ENCODE assay signal across 1 cellular context in the genomic region with DNA sequence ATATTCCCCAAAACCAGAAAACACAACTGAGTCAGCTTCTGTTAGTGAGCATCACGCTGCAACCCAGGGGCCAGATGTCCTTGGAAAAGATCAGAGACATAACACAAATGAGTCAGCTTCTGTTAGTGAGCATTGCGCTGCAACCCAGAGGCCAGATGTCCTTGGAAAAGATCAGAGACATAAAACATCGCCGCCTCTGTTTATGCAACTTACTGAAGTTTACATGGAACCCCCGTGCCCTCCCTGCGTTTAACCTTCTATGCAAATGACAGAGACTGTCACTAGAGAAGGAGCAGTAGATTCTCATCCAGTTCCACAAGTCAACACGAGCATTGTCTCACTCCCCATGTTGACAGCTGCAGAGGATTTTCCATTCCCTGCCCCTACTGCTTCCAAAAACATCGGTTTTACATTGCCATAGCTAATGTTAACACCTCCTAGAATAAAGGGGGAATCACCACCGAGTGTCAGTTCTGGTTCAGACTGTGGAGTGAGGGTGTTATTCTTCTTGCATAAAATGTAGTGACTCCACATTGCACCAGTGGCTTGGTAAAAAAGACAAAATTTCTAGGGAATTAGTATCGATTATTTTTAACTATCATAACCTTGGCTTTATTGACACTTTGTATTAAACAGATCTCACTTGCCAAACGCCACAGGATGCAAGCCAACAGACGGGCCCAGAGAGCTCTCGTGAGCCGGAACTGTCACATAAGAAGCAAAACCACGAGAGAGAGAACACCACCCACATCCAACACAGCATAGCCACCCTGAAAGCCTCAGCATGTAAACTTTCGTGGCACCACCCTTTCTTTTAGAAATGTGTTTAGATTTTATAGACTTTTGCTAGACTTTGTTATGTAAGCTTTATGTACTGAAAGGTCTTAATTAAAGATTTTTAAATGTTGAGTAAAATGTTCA.
A peak's percentile ranks its signal among the peaks of the same experiment; 100 is the strongest.
TF ChIP-seq lines count a peak whose summit lies in the region.

No MANE protein-coding gene starts in this region.

TF ChIP-seq in HepG2, 621 proteins besides CTCF, POLR2A, EP300 and RAD21 (continued from another document and continues in another):
- TF ChIP-seq, protein P1, sequence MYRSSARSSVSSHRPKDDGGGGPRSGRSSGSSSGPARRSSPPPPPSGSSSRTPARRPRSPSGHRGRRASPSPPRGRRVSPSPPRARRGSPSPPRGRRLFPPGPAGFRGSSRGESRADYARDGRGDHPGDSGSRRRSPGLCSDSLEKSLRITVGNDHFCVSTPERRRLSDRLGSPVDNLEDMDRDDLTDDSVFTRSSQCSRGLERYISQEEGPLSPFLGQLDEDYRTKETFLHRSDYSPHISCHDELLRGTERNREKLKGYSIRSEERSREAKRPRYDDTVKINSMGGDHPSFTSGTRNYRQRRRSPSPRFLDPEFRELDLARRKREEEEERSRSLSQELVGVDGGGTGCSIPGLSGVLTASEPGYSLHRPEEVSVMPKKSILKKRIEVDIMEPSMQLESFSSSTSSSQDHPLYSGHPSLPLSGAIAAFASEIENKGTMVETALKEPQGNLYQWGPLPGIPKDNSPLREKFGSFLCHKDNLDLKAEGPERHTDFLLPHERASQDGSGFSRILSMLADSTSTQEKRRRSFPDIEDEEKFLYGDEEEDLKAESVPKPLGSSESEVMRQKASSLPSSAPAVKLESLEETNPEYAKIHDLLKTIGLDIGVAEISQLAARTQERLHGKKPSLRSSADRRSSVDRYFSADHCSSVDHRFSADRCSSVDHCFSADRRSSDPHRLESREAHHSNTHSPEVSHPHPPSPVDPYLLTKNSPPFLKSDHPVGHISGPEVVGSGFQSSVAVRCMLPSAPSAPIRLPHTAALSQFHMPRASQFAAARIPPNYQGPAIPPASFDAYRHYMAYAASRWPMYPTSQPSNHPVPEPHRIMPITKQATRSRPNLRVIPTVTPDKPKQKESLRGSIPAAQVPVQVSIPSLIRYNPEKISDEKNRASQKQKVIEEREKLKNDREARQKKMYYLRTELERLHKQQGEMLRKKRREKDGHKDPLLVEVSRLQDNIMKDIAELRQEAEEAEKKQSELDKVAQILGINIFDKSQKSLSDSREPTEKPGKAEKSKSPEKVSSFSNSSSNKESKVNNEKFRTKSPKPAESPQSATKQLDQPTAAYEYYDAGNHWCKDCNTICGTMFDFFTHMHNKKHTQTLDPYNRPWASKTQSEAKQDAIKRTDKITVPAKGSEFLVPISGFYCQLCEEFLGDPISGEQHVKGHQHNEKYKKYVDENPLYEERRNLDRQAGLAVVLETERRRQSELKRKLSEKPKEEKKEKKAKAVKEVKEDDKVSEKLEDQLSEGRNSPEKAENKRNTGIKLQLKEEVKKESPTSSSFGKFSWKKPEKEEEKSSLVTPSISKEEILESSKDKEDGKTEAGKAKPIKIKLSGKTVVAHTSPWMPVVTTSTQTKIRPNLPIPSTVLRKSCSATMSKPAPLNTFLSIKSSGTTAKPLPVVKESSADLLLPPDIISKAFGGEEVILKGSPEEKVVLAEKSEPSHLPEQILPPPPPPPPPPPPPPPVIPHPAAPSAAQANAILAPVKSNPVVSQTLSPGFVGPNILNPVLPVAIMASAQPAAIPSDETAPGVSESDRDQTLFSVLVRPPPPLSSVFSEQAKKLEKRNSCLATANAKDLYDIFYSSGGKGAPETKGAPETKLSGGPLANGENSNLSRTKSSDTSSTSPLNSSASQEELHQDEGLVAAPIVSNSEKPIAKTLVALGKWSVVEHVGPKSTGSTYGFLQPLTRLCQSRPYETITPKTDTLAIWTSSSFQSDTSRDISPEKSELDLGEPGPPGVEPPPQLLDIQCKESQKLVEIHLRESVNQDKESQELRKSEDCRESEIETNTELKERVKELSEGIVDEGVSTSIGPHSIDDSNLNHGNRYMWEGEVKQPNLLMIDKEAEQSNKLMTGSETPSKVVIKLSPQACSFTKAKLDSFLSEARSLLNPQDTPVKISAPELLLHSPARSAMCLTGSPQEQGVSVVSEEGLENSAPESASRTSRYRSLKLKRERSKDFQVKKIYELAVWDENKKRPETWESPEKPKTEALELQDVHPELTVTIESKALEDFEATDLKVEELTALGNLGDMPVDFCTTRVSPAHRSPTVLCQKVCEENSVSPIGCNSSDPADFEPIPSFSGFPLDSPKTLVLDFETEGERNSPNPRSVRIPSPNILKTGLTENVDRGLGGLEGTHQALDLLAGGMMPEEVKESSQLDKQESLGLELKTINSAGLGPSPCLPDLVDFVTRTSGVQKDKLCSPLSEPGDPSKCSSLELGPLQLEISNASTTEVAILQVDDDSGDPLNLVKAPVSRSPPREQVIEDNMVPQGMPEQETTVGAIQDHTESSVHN (CRISPR knock-in tag; IDR thresholded peaks at IDR 0.05): no peak
- TF ChIP-seq ZBTB38 (CRISPR knock-in tag; IDR thresholded peaks at IDR 0.05) (peak; percentile 30; the same call in 1 of the 2 replicates), ZSCAN30 (CRISPR knock-in tag; IDR thresholded peaks at IDR 0.05) (no peak), HIVEP1 (CRISPR knock-in tag; IDR thresholded peaks at IDR 0.05) (no peak; the same call in 1 of the 2 replicates), CENPT (CRISPR knock-in tag; IDR thresholded peaks at IDR 0.05; ENCODE audit: low read depth) (no peak), ZNF543 (CRISPR knock-in tag; IDR thresholded peaks at IDR 0.05) (peak; percentile 69), JUNB (CRISPR knock-in tag; IDR thresholded peaks at IDR 0.05; ENCODE audit: borderline replicate concordance) (peak; percentile 97), ZNF354B (CRISPR knock-in tag; IDR thresholded peaks at IDR 0.05) (no peak), CENPX (CRISPR knock-in tag; IDR thresholded peaks at IDR 0.05) (no peak), ZNF3 (CRISPR knock-in tag; IDR thresholded peaks at IDR 0.05) (no peak), MBNL3 (CRISPR knock-in tag; conservative IDR thresholded peaks at IDR 0.05) (no peak), ZNF761 (CRISPR knock-in tag; conservative IDR thresholded peaks at IDR 0.05) (no peak), ZNF260 (CRISPR knock-in tag; IDR thresholded peaks at IDR 0.05; ENCODE audit: borderline replicate concordance, low read depth) (no peak), MEF2D (CRISPR knock-in tag; IDR thresholded peaks at IDR 0.05) (peak; percentile 87), ZNF274 (CRISPR knock-in tag; IDR thresholded peaks at IDR 0.05) (no peak)
- TF ChIP-seq, protein P2, sequence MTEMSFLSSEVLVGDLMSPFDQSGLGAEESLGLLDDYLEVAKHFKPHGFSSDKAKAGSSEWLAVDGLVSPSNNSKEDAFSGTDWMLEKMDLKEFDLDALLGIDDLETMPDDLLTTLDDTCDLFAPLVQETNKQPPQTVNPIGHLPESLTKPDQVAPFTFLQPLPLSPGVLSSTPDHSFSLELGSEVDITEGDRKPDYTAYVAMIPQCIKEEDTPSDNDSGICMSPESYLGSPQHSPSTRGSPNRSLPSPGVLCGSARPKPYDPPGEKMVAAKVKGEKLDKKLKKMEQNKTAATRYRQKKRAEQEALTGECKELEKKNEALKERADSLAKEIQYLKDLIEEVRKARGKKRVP (CRISPR knock-in tag; IDR thresholded peaks at IDR 0.05): peak in 1 of 2 experiments; percentile 78; a peak in 2 of 4 replicates
- TF ChIP-seq, protein P3, sequence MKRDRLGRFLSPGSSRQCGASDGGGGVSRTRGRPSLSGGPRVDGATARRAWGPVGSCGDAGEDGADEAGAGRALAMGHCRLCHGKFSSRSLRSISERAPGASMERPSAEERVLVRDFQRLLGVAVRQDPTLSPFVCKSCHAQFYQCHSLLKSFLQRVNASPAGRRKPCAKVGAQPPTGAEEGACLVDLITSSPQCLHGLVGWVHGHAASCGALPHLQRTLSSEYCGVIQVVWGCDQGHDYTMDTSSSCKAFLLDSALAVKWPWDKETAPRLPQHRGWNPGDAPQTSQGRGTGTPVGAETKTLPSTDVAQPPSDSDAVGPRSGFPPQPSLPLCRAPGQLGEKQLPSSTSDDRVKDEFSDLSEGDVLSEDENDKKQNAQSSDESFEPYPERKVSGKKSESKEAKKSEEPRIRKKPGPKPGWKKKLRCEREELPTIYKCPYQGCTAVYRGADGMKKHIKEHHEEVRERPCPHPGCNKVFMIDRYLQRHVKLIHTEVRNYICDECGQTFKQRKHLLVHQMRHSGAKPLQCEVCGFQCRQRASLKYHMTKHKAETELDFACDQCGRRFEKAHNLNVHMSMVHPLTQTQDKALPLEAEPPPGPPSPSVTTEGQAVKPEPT (CRISPR knock-in tag; IDR thresholded peaks at IDR 0.05; ENCODE audit: low read depth): no peak
- TF ChIP-seq, protein P4, sequence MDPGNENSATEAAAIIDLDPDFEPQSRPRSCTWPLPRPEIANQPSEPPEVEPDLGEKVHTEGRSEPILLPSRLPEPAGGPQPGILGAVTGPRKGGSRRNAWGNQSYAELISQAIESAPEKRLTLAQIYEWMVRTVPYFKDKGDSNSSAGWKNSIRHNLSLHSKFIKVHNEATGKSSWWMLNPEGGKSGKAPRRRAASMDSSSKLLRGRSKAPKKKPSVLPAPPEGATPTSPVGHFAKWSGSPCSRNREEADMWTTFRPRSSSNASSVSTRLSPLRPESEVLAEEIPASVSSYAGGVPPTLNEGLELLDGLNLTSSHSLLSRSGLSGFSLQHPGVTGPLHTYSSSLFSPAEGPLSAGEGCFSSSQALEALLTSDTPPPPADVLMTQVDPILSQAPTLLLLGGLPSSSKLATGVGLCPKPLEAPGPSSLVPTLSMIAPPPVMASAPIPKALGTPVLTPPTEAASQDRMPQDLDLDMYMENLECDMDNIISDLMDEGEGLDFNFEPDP (CRISPR knock-in tag; conservative IDR thresholded peaks at IDR 0.05): no peak
- TF ChIP-seq, protein P5, sequence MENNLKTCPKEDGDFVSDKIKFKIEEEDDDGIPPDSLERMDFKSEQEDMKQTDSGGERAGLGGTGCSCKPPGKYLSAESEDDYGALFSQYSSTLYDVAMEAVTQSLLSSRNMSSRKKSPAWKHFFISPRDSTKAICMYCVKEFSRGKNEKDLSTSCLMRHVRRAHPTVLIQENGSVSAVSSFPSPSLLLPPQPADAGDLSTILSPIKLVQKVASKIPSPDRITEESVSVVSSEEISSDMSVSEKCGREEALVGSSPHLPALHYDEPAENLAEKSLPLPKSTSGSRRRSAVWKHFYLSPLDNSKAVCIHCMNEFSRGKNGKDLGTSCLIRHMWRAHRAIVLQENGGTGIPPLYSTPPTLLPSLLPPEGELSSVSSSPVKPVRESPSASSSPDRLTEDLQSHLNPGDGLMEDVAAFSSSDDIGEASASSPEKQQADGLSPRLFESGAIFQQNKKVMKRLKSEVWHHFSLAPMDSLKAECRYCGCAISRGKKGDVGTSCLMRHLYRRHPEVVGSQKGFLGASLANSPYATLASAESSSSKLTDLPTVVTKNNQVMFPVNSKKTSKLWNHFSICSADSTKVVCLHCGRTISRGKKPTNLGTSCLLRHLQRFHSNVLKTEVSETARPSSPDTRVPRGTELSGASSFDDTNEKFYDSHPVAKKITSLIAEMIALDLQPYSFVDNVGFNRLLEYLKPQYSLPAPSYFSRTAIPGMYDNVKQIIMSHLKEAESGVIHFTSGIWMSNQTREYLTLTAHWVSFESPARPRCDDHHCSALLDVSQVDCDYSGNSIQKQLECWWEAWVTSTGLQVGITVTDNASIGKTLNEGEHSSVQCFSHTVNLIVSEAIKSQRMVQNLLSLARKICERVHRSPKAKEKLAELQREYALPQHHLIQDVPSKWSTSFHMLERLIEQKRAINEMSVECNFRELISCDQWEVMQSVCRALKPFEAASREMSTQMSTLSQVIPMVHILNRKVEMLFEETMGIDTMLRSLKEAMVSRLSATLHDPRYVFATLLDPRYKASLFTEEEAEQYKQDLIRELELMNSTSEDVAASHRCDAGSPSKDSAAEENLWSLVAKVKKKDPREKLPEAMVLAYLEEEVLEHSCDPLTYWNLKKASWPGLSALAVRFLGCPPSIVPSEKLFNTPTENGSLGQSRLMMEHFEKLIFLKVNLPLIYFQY (CRISPR knock-in tag; IDR thresholded peaks at IDR 0.05; ENCODE audit: borderline replicate concordance): 0 out of 2 replicates have a peak, but pooled peaks have one; percentile 22
- TF ChIP-seq, protein P6, sequence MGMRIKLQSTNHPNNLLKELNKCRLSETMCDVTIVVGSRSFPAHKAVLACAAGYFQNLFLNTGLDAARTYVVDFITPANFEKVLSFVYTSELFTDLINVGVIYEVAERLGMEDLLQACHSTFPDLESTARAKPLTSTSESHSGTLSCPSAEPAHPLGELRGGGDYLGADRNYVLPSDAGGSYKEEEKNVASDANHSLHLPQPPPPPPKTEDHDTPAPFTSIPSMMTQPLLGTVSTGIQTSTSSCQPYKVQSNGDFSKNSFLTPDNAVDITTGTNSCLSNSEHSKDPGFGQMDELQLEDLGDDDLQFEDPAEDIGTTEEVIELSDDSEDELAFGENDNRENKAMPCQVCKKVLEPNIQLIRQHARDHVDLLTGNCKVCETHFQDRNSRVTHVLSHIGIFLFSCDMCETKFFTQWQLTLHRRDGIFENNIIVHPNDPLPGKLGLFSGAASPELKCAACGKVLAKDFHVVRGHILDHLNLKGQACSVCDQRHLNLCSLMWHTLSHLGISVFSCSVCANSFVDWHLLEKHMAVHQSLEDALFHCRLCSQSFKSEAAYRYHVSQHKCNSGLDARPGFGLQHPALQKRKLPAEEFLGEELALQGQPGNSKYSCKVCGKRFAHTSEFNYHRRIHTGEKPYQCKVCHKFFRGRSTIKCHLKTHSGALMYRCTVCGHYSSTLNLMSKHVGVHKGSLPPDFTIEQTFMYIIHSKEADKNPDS (CRISPR knock-in tag; IDR thresholded peaks at IDR 0.05): no peak; the same call in 1 of the 2 replicates
- TF ChIP-seq, protein P7, sequence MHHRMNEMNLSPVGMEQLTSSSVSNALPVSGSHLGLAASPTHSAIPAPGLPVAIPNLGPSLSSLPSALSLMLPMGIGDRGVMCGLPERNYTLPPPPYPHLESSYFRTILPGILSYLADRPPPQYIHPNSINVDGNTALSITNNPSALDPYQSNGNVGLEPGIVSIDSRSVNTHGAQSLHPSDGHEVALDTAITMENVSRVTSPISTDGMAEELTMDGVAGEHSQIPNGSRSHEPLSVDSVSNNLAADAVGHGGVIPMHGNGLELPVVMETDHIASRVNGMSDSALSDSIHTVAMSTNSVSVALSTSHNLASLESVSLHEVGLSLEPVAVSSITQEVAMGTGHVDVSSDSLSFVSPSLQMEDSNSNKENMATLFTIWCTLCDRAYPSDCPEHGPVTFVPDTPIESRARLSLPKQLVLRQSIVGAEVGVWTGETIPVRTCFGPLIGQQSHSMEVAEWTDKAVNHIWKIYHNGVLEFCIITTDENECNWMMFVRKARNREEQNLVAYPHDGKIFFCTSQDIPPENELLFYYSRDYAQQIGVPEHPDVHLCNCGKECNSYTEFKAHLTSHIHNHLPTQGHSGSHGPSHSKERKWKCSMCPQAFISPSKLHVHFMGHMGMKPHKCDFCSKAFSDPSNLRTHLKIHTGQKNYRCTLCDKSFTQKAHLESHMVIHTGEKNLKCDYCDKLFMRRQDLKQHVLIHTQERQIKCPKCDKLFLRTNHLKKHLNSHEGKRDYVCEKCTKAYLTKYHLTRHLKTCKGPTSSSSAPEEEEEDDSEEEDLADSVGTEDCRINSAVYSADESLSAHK (CRISPR knock-in tag; IDR thresholded peaks at IDR 0.05; ENCODE audit: borderline replicate concordance): no peak
